In genomic region chr17:38702166-38702899, GRCh38 we compare ENCODE assay signal across 8 cellular contexts. TPM values are rescaled to one million over a fixed set of nuclear protein-coding genes. Genes with fewer than 3 reads are reported as not detected.
A peak's percentile ranks its signal among the peaks of the same experiment; 100 is the strongest.
DNase-seq lines count a peak whose midpoint lies in the region; ATAC-seq, FAIRE-seq and TF ChIP-seq lines count a peak whose summit lies in the region.

No MANE protein-coding gene starts in this region.

- no peaks in the 10 kb centered on the region for H3K27me3 ChIP-seq in dorsolateral prefrontal cortex

- intact Hi-C loops in dorsolateral prefrontal cortex (cut with DNase I), result no loop called here
- intact Hi-C loops in lower leg skin (cut with DNase I; ENCODE audit: low total_unique reads), result no loop called here

- TF ChIP-seq POLR2A in GM12892 (IDR thresholded peaks at IDR 0.05; ENCODE audit: low read depth, low read length) (peak; percentile 81; the same call in 1 of the 2 replicates), lower leg skin (IDR thresholded peaks at IDR 0.05) (peak in 1 of 2 donors; percentile 47)

- H3K4me3 ChIP-seq in dorsolateral prefrontal cortex (peak overlapping the region; percentile 64 to 98 (median 83)), lower leg skin (ENCODE audit: low read depth, poor library complexity, severe bottlenecking) (peak overlapping the region; percentile 52)

- TF ChIP-seq CTCF in dorsolateral prefrontal cortex (IDR thresholded peaks at IDR 0.05 in 54 of 56, conservative IDR thresholded peaks at IDR 0.05 in 2 of 56; ENCODE audit: low read depth in 1 of 56, partially characterized antibody in 56 of 56) (peak in 9 of 56 donors; percentile 5 to 41 (median 17)), lower leg skin (IDR thresholded peaks at IDR 0.05) (no peak)

- ATAC-seq in HG03159 (IDR thresholded peaks at IDR 0.05; ENCODE audit: unreplicated experiment) (peak; percentile 33), GM19395 (IDR thresholded peaks at IDR 0.05; ENCODE audit: unreplicated experiment) (no peak)

- peak overlapping the region; percentile 63 to 97 (median 90) for H3K27ac ChIP-seq in dorsolateral prefrontal cortex

- FAIRE-seq in GM12892 (lab: Jason Lieb, UNC), result no peak

- WGBS in lower leg skin, 2 donors, result 0 to 1% methylated on average over 61 to 66 of the region's 79 CpGs

- DNase-seq in GM12892 (ENCODE audit: insufficient read length) (peak; percentile 58), NCI-H526 (lab: John Stamatoyannopoulos, UW) (peak; percentile 31 to 91), dorsolateral prefrontal cortex (peak in 9 of 10 donors; percentile 52 to 87 (median 79)), lower leg skin (ENCODE audit: low spot score in 2 of 2) (peak; percentile 81 to 98)
- DNase-seq in activated CD4-positive, alpha-beta T cell treated with anti-CD3 and anti-CD28 coated beads, Interleukin-2, amount 50 U/mL, for 48 hours, result peak; percentile 81 to 85
- DNase-seq in stimulated activated CD4-positive, alpha-beta T cell treated with anti-CD3 and anti-CD28 coated beads, Interleukin-2, amount 100 ng/mL, for 48 hours, result peak; percentile 71 to 75

RNA-seq across cellular contexts. Expression of gene MLLT6, which starts 2.7 kb away (rescaled TPM):
- 50.6 TPM for polyA plus RNA-seq in GM12892 (2012; ENCODE audit: missing spikeins)
- total RNA-seq in dorsolateral prefrontal cortex, result 100 to 1,000 TPM; 118 to 242 (median 168) TPM
- total RNA-seq in lower leg skin, result 10 to 100 TPM; 46.1 to 85.0 (median 54.0) TPM

RNA-seq across cellular contexts. Expression of gene EPOP, which starts 27.6 kb away (rescaled TPM):
- 5.2 TPM for polyA plus RNA-seq in GM12892 (2012; ENCODE audit: missing spikeins)
- total RNA-seq in dorsolateral prefrontal cortex (10 to 100 TPM in 105 of 120 experiments, 1 to 10 TPM in 15; 4.4 to 32.8 (median 13.7) TPM), lower leg skin (1 to 10 TPM; 1.8 to 8.7 (median 3.3) TPM)

RNA-seq across cellular contexts. Expression of gene CISD3, which starts 27.8 kb away (rescaled TPM):
- 15.2 TPM for polyA plus RNA-seq in GM12892 (2012; ENCODE audit: missing spikeins)
- 10 to 100 TPM; 15.5 to 38.5 (median 25.9) TPM for total RNA-seq in dorsolateral prefrontal cortex
- total RNA-seq in lower leg skin, result 1 to 10 TPM; 3.7 to 7.8 (median 5.4) TPM

RNA-seq across cellular contexts. Expression of gene PCGF2, which starts 45.8 kb away (rescaled TPM):
- polyA plus RNA-seq in GM12892 (2012; ENCODE audit: missing spikeins), result 2.1 TPM
- total RNA-seq in dorsolateral prefrontal cortex, result 10 to 100 TPM; 13.0 to 46.2 (median 27.2) TPM
- 10 to 100 TPM in 1 of 4 donors, 1 to 10 TPM in 3; 7.5 to 11.4 (median 8.6) TPM for total RNA-seq in lower leg skin

RNA-seq across cellular contexts. Expression of gene PSMB3, which starts 50.2 kb away (rescaled TPM):
- 221 TPM for polyA plus RNA-seq in GM12892 (2012; ENCODE audit: missing spikeins)
- total RNA-seq in dorsolateral prefrontal cortex (100 to 1,000 TPM in 80 of 120 experiments, 10 to 100 TPM in 40; 55.5 to 145 (median 107) TPM), lower leg skin (100 to 1,000 TPM; 115 to 149 (median 139) TPM)
